ENCODE assay signal across 8 cellular contexts in genomic region chr3:141279074-141279945, GRCh38. TPM values are rescaled to one million over a fixed set of nuclear protein-coding genes. Genes with fewer than 3 reads are reported as not detected.
DNase-seq lines count a peak whose midpoint lies in the region; ATAC-seq, FAIRE-seq and TF ChIP-seq lines count a peak whose summit lies in the region.

No MANE protein-coding gene starts in this region.

- no TSS peak for BruUV-seq in Calu3 (replicated peaks; lab: Mats Ljungman, UMichigan)

- no peaks in the 10 kb centered on the region for H3K36me3 ChIP-seq in hepatocyte (replicated peaks; ENCODE audit: insufficient read depth, low read depth)
- peaks cover 10 to 73% of the 10 kb centered on the region in 2 donors for H3K36me3 ChIP-seq in neuronal stem cell (replicated peaks in 1 of 2; ENCODE audit: control insufficient read depth in 2 of 2, insufficient read depth in 2 of 2, low read length in 2 of 2)

- TF ChIP-seq CTCF in Calu3 (IDR thresholded peaks at IDR 0.05; ENCODE audit: unreplicated experiment) (peak; percentile 73), hepatocyte (IDR thresholded peaks at IDR 0.05; ENCODE audit: poor library complexity) (peak; percentile 45)

- no peak overlapping the region for H2BK12ac ChIP-seq in neuronal stem cell (ENCODE audit: low read length)

- peaks cover 5% of the 10 kb centered on the region for H3K4me1 ChIP-seq in hepatocyte (ENCODE audit: insufficient read depth)
- H3K4me1 ChIP-seq in neuronal stem cell (ENCODE audit: control insufficient read depth in 2 of 2, insufficient read depth in 1 of 2, low read depth in 1 of 2, low read length in 2 of 2), result peaks cover 0 to under 1% of the 10 kb centered on the region in 2 donors

- H3K23ac ChIP-seq in neuronal stem cell (ENCODE audit: low read depth, low read length, poor library complexity), result no peak overlapping the region

- no peaks in the 10 kb centered on the region for H3K36me3 Mint-ChIP-seq in Calu3 (ENCODE audit: insufficient read depth, unreplicated experiment)
- peaks cover 23% of the 10 kb centered on the region for H3K36me3 Mint-ChIP-seq in activated CD8-positive, alpha-beta T cell treated with anti-CD3 and anti-CD28 coated beads, Interleukin-2, amount 10 ng/mL, durations not matched to agents 7 days and 5 days (ENCODE audit: low read depth)

- H3K9me2 ChIP-seq in hepatocyte (replicated peaks; ENCODE audit: insufficient read depth), result no peaks in the 10 kb centered on the region

- H2BK5ac ChIP-seq in neuronal stem cell (ENCODE audit: low read length), result no peak overlapping the region

- no peaks in the 10 kb centered on the region for H3K9me3 ChIP-seq in hepatocyte (ENCODE audit: low read depth)
- H3K9me3 ChIP-seq in neuronal stem cell (replicated peaks in 1 of 2; ENCODE audit: control insufficient read depth in 2 of 2, insufficient read depth in 1 of 2, low read depth in 1 of 2, low read length in 2 of 2), result no peaks in the 10 kb centered on the region

- H3K27me3 ChIP-seq in hepatocyte, result no peaks in the 10 kb centered on the region
- no peaks in the 10 kb centered on the region for H3K27me3 ChIP-seq in neuronal stem cell (ENCODE audit: control insufficient read depth in 3 of 3, insufficient read depth in 3 of 3, low read depth in 1 of 3, low read length in 3 of 3)

- H3K4me2 ChIP-seq in hepatocyte, result no peak overlapping the region
- no peak overlapping the region for H3K4me2 ChIP-seq in neuronal stem cell (ENCODE audit: insufficient read depth, low read length, poor library complexity, severe bottlenecking)

- ATAC-seq in GM19043 (IDR thresholded peaks at IDR 0.05; ENCODE audit: low read depth, unreplicated experiment), result peak; percentile 59
- ATAC-seq in activated CD8-positive, alpha-beta T cell treated with anti-CD3 and anti-CD28 coated beads, Interleukin-2, amount 10 ng/mL, durations not matched to agents 7 days and 5 days, result peak; percentile 48
- ATAC-seq in stimulated activated naive CD8-positive, alpha-beta T cell treated with anti-CD3 and anti-CD28 coated beads, Interleukin-15, amount 100 ng/mL, for 72 hours, result peak; percentile 66

- H2BK120ac ChIP-seq in neuronal stem cell (ENCODE audit: low read depth, low read length), result no peak overlapping the region

- no peak overlapping the region for H4K8ac ChIP-seq in neuronal stem cell (ENCODE audit: low read depth, low read length)

- H3K4me3 Mint-ChIP-seq in Calu3 (ENCODE audit: low read depth, unreplicated experiment), result no peak overlapping the region
- H3K4me3 Mint-ChIP-seq in activated CD8-positive, alpha-beta T cell treated with anti-CD3 and anti-CD28 coated beads, Interleukin-2, amount 10 ng/mL, durations not matched to agents 7 days and 5 days, result no peak overlapping the region
- no peak overlapping the region for H3K4me3 Mint-ChIP-seq in stimulated activated naive CD8-positive, alpha-beta T cell treated with anti-CD3 and anti-CD28 coated beads, Interleukin-15, amount 100 ng/mL, for 72 hours

- H3K18ac ChIP-seq in neuronal stem cell (ENCODE audit: low read length), result no peak overlapping the region

- CTCF ChIA-PET in Calu3 (lab: Charles Lee), result interaction anchor here (0.5 kb wide), 1 partner anchor 41 kb away, joined by 3 read pairs; no protein-coding TSS in a partner anchor
- CTCF ChIA-PET in activated CD8-positive, alpha-beta T cell treated with anti-CD3 and anti-CD28 coated beads, Interleukin-2, amount 10 ng/mL, durations not matched to agents 7 days and 5 days (lab: Charles Lee), result interaction anchor here (0.8 to 7.9 kb wide), 12 partner anchors 8 to 279 kb away, joined by 3 to 65 read pairs (median 6); partner anchors contain the start of gene PXYLP1

- H2AFZ ChIP-seq in hepatocyte (no peak overlapping the region), neuronal stem cell (ENCODE audit: low read length) (no peak overlapping the region)

- H3K4ac ChIP-seq in neuronal stem cell (ENCODE audit: low read length), result no peak overlapping the region

- H3K4me1 Mint-ChIP-seq in Calu3 (ENCODE audit: low read depth, unreplicated experiment), result no peaks in the 10 kb centered on the region
- H3K4me1 Mint-ChIP-seq in activated CD8-positive, alpha-beta T cell treated with anti-CD3 and anti-CD28 coated beads, Interleukin-2, amount 10 ng/mL, durations not matched to agents 7 days and 5 days (ENCODE audit: low read depth), result peaks cover 31% of the 10 kb centered on the region
- peaks cover 21% of the 10 kb centered on the region for H3K4me1 Mint-ChIP-seq in stimulated activated naive CD8-positive, alpha-beta T cell treated with anti-CD3 and anti-CD28 coated beads, Interleukin-15, amount 100 ng/mL, for 72 hours

- H3K14ac ChIP-seq in neuronal stem cell (ENCODE audit: low read length), result no peak overlapping the region

- FAIRE-seq in H54 (lab: Jason Lieb, UNC), result no peak

- intact Hi-C loops in Calu3 (cut with micrococcal nuclease; ENCODE audit: unreplicated experiment), result loop anchor here (1.0 to 2.0 kb wide), 2 partner anchors 48 to 279 kb away; partner anchors contain the start of gene PXYLP1

- H3K9me3 Mint-ChIP-seq in Calu3 (ENCODE audit: low read depth, unreplicated experiment), result no peaks in the 10 kb centered on the region
- H3K9me3 Mint-ChIP-seq in activated CD8-positive, alpha-beta T cell treated with anti-CD3 and anti-CD28 coated beads, Interleukin-2, amount 10 ng/mL, durations not matched to agents 7 days and 5 days (ENCODE audit: insufficient read depth), result no peaks in the 10 kb centered on the region
- no peaks in the 10 kb centered on the region for H3K9me3 Mint-ChIP-seq in stimulated activated naive CD8-positive, alpha-beta T cell treated with anti-CD3 and anti-CD28 coated beads, Interleukin-15, amount 100 ng/mL, for 72 hours

- H3K4me3 ChIP-seq in hepatocyte (no peak overlapping the region), neuronal stem cell (ENCODE audit: low read length in 2 of 2) (no peak overlapping the region)

- no peaks in the 10 kb centered on the region for H4K20me1 ChIP-seq in hepatocyte (ENCODE audit: insufficient read depth, poor library complexity, severe bottlenecking)

- POLR2A ChIA-PET in activated CD8-positive, alpha-beta T cell treated with anti-CD3 and anti-CD28 coated beads, Interleukin-2, amount 10 ng/mL, durations not matched to agents 7 days and 5 days (lab: Charles Lee), result interaction anchor here (1.3 kb wide), 1 partner anchor 47 kb away, joined by 4 read pairs; the partner anchor contains the start of gene PXYLP1

- WGBS in hepatocyte (ENCODE audit: low lambda C conversion rate, missing lambda C conversion rate), result 79% methylated on average over 14 of the region's 15 CpGs
- WGBS in neuronal stem cell (ENCODE audit: extremely low coverage in 2 of 2, insufficient read length in 2 of 2, insufficient replicate concordance in 1 of 2), 2 donors, result no CpG with 5 or more reads among the region's 15 CpGs

- H3K79me2 ChIP-seq in hepatocyte, result no peaks in the 10 kb centered on the region

- no peak overlapping the region for H4K91ac ChIP-seq in neuronal stem cell (ENCODE audit: low read depth, low read length, poor library complexity)

- no peaks in the 10 kb centered on the region for H3K79me1 ChIP-seq in neuronal stem cell (ENCODE audit: low read depth, low read length)

- no peak overlapping the region for H3K27ac Mint-ChIP-seq in Calu3 (ENCODE audit: unreplicated experiment)
- peak overlapping the region; percentile 10 for H3K27ac Mint-ChIP-seq in activated CD8-positive, alpha-beta T cell treated with anti-CD3 and anti-CD28 coated beads, Interleukin-2, amount 10 ng/mL, durations not matched to agents 7 days and 5 days
- H3K27ac Mint-ChIP-seq in stimulated activated naive CD8-positive, alpha-beta T cell treated with anti-CD3 and anti-CD28 coated beads, Interleukin-15, amount 100 ng/mL, for 72 hours, result no peak overlapping the region

- H3K9ac ChIP-seq in neuronal stem cell (ENCODE audit: low read depth, low read length, poor library complexity), result no peak overlapping the region

- no peak for TF ChIP-seq POLR2A in H54 (IDR thresholded peaks at IDR 0.05; ENCODE audit: low read depth, low read length)

- no peak overlapping the region for H2BK15ac ChIP-seq in neuronal stem cell (ENCODE audit: low read length)

- H2AK5ac ChIP-seq in neuronal stem cell (ENCODE audit: low read depth, low read length), result no peak overlapping the region

- no peaks in the 10 kb centered on the region for H3K27me3 Mint-ChIP-seq in Calu3 (ENCODE audit: unreplicated experiment)
- H3K27me3 Mint-ChIP-seq in activated CD8-positive, alpha-beta T cell treated with anti-CD3 and anti-CD28 coated beads, Interleukin-2, amount 10 ng/mL, durations not matched to agents 7 days and 5 days (ENCODE audit: low read depth), result no peaks in the 10 kb centered on the region
- no peaks in the 10 kb centered on the region for H3K27me3 Mint-ChIP-seq in stimulated activated naive CD8-positive, alpha-beta T cell treated with anti-CD3 and anti-CD28 coated beads, Interleukin-15, amount 100 ng/mL, for 72 hours

- H3K27ac ChIP-seq in hepatocyte (no peak overlapping the region), neuronal stem cell (replicated peaks; ENCODE audit: low read length) (no peak overlapping the region)

- no peak for DNase-seq in Calu3
- peak; percentile 32 for DNase-seq in LHCN-M2 (ENCODE audit: low read depth)
- peak; percentile 40 for DNase-seq in activated CD8-positive, alpha-beta T cell treated with anti-CD3 and anti-CD28 coated beads, Interleukin-2, amount 10 ng/mL, durations not matched to agents 7 days and 5 days
- DNase-seq in hepatocyte (ENCODE audit: low spot score), result no peak
- DNase-seq in stimulated activated naive CD8-positive, alpha-beta T cell treated with anti-CD3 and anti-CD28 coated beads, Interleukin-15, amount 100 ng/mL, for 72 hours, result no peak
- DNase-seq in H54 (ENCODE audit: insufficient read length, low spot score), result no peak
- DNase-seq in neuronal stem cell (ENCODE audit: low spot score), result no peak

RNA-seq across cellular contexts. Expression of gene PXYLP1, which starts 47.7 kb away (rescaled TPM):
- total RNA-seq in Calu3 (2022), result 13.1 and 16.3 TPM in 2 replicates
- 2.5 and 3.7 TPM in 2 replicates for total RNA-seq in LHCN-M2 (2014; rRNA removed)
- 3.6 TPM for polyA plus RNA-seq in LHCN-M2 (2012)
- total RNA-seq in activated CD8-positive, alpha-beta T cell treated with anti-CD3 and anti-CD28 coated beads, Interleukin-2, amount 10 ng/mL, durations not matched to agents 7 days and 5 days, result 10 to 100 TPM; 15.0 to 16.5 TPM
- 25.8 and 29.2 TPM in 2 replicates for total RNA-seq in hepatocyte
- 14.5 and 21.3 TPM in 2 replicates for polyA plus RNA-seq in hepatocyte
- polyA plus RNA-seq in neuronal stem cell (2013, experiment 1 of 2), result 23.5 TPM
- 23.1 TPM for polyA plus RNA-seq in neuronal stem cell (2013, experiment 2 of 2)

Comparison
In these comparisons a context has a peak if more than half of its experiments do, and no peak if none do; other contexts are left out.
1. DNase-seq: peak in LHCN-M2 (single experiment) and activated CD8-positive, alpha-beta T cell treated with anti-CD3 and anti-CD28 coated beads, Interleukin-2, amount 10 ng/mL, durations not matched to agents 7 days and 5 days (single experiment); none in Calu3 (single experiment), hepatocyte (single experiment), stimulated activated naive CD8-positive, alpha-beta T cell treated with anti-CD3 and anti-CD28 coated beads, Interleukin-15, amount 100 ng/mL, for 72 hours (0 of 2), H54 (single experiment) and neuronal stem cell (single experiment).
2. Peak in every context shown above with its lines, with median percentiles within 50 percentile points of each other: ATAC-seq.